ENCODE assay signal across 2 cellular contexts in genomic region chr19:5335593-5335992, GRCh38.
TF ChIP-seq lines count a peak whose summit lies in the region.

No MANE protein-coding gene starts in this region.

TF ChIP-seq in GM12878, 131 proteins besides CTCF, POLR2A, EP300 and RAD21:
- peak; percentile 49 for TF ChIP-seq IKZF1 (conservative IDR thresholded peaks at IDR 0.05)
- TF ChIP-seq E2F4 (IDR thresholded peaks at IDR 0.05; ENCODE audit: low read depth, low read length), result no peak
- no peak for TF ChIP-seq SRF (IDR thresholded peaks at IDR 0.05; ENCODE audit: low read depth in 2 of 2, low read length in 2 of 2)
- TF ChIP-seq ZNF622 (IDR thresholded peaks at IDR 0.05), result no peak
- 0 out of 2 replicates have a peak, but pooled peaks have one; percentile 19 for TF ChIP-seq MTA2 (IDR thresholded peaks at IDR 0.05; ENCODE audit: low read depth)
- TF ChIP-seq RELB (IDR thresholded peaks at IDR 0.05; ENCODE audit: low read depth), result 0 out of 2 replicates have a peak, but pooled peaks have one; percentile 15
- peak; percentile 41 to 43; a peak in 2 of 4 replicates for TF ChIP-seq IKZF2 (IDR thresholded peaks at IDR 0.05)

TF ChIP-seq in neural cell, 6 proteins besides CTCF, POLR2A, EP300 and RAD21:
- TF ChIP-seq TAF1 (IDR thresholded peaks at IDR 0.05; ENCODE audit: low read depth) (no peak), EZH2 (IDR thresholded peaks at IDR 0.05; ENCODE audit: borderline replicate concordance, insufficient read depth, low read length, poor library complexity, severe bottlenecking) (no peak), REST (IDR thresholded peaks at IDR 0.05; ENCODE audit: borderline replicate concordance) (no peak), POLR2AphosphoS5 (IDR thresholded peaks at IDR 0.05) (no peak), SMC3 (conservative IDR thresholded peaks at IDR 0.05; ENCODE audit: poor library complexity) (no peak), MXI1 (conservative IDR thresholded peaks at IDR 0.05; ENCODE audit: poor library complexity, severe bottlenecking) (no peak)
